In the genomic region with DNA sequence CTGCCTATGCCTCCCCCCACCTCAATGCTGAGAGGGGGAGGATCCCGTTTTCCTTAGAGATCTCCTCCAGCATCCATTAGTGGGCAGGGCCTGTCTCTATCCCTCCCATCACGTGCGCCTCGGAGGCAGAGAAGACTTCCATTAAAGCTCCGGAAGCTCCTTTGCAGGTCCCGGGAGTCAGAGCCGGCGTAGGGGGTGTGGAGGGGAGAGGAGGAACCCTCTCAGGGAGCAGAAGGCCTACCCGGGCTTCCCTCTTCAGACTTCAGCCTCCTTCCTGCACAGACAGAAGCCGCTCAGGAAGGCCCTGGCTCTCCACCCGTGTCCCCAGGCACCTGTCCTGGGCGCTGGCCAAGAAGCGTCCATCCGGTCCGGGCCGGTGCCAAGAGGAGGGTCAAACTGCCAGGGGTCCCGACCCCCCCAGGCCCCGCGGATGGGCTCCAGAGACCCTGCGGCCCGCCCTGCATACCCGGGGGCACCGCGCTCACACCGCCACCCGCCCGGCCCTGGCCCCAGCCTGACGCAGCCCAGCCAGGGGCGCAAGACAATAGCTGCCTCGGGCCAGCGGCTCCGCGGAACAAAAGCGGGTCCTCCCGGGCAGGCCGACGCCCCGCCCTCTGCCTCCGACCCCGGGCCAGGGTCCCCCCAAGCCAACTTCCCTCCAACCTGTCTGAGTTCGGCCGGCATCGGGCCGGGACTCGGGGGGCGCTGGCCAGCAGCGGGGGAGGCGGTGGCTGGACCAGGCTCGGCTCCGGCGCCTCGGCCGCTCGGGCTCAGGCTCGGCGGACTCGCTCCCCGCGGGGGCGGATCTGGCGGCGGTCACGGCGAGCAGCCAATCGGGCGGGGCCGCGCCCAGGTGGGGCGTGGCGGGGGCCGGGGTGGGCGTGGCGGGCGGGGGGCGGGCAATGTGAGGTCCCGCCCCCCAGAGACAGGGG, we compare ENCODE assay signal across 8 cellular contexts. TPM values are rescaled to one million over a fixed set of nuclear protein-coding genes. Genes with fewer than 3 reads are reported as not detected.
DNase-seq lines count a peak whose midpoint lies in the region; ATAC-seq, FAIRE-seq and TF ChIP-seq lines count a peak whose summit lies in the region.

No MANE protein-coding gene starts in this region.

- peak; percentile 76 for DNase-seq in EL
- peak; percentile 82 for DNase-seq in HTR-8/SVneo (ENCODE audit: insufficient read length, low spot score)
- DNase-seq in RKO (ENCODE audit: low spot score) = peak; percentile 79
- peak; percentile 56 for DNase-seq in activated gamma-delta T cell (lab: John Stamatoyannopoulos, UW)
- peak; percentile 28 for DNase-seq in fibroblast of the conjunctiva (ENCODE audit: low read depth)
- DNase-seq in nephron progenitor cell = peak; percentile 87
- DNase-seq in stomach = peak; percentile 79

- H3K36me3 Mint-ChIP-seq in nephron progenitor cell (ENCODE audit: low read depth) = no peaks in the 10 kb centered on the region

- no peak overlapping the region for H3K27ac Mint-ChIP-seq in nephron progenitor cell

- WGBS in stomach, 5 donors = 2 to 6% (median 4%) methylated on average over 23 to 64 of the region's 76 CpGs

- intact Hi-C loops in stomach (cut with DNase I; ENCODE audit: low total_unique reads) = no loop called here

- FAIRE-seq in HTR-8/SVneo (lab: Jason Lieb, UNC) = peak; percentile 91

- H3K27me3 ChIP-seq in stomach = no peaks in the 10 kb centered on the region

- TF ChIP-seq EP300 in stomach (IDR thresholded peaks at IDR 0.05) = no peak

- no peaks in the 10 kb centered on the region for H3K27me3 Mint-ChIP-seq in nephron progenitor cell (ENCODE audit: low read depth, poor library complexity)

- no peaks in the 10 kb centered on the region for H3K9me3 Mint-ChIP-seq in nephron progenitor cell

- peak overlapping the region; percentile 61 to 71 (median 69) for H3K4me3 ChIP-seq in stomach

- TF ChIP-seq POLR2A in stomach (IDR thresholded peaks at IDR 0.05) = no peak

- peaks cover 29% of the 10 kb centered on the region for H3K4me1 Mint-ChIP-seq in nephron progenitor cell

- TF ChIP-seq CTCF in nephron progenitor cell (IDR thresholded peaks at IDR 0.05) = no peak
- no peak for TF ChIP-seq CTCF in stomach (IDR thresholded peaks at IDR 0.05)

- peaks cover 14 to 58% (median 31%) of the 10 kb centered on the region in 4 donors for H3K4me1 ChIP-seq in stomach

- no peak for ATAC-seq in HG03196 (IDR thresholded peaks at IDR 0.05; ENCODE audit: unreplicated experiment)

- H3K9me3 ChIP-seq in stomach = no peaks in the 10 kb centered on the region

- peak overlapping the region; percentile 80 for H3K4me3 Mint-ChIP-seq in nephron progenitor cell

- peaks cover 0 to 3% (median 3%) of the 10 kb centered on the region in 4 donors for H3K36me3 ChIP-seq in stomach

- H3K27ac ChIP-seq in stomach = peak overlapping the region; percentile 37 to 88 (median 79)

RNA-seq across cellular contexts. Expression of a gene that starts 29.9 kb away (rescaled TPM):
- 10 to 100 TPM; 11.2 to 51.3 (median 27.8) TPM for total RNA-seq in stomach
- polyA plus RNA-seq in stomach = 10 to 100 TPM in 2 of 3 donors, 1 to 10 TPM in 1; 3.5 to 15.4 (median 10.2) TPM

RNA-seq across cellular contexts. Expression of a gene that starts 34.2 kb away (rescaled TPM):
- total RNA-seq in stomach = 10 to 100 TPM; 18.1 to 38.8 (median 27.2) TPM
- polyA plus RNA-seq in stomach = 10 to 100 TPM; 13.8 to 37.7 (median 26.0) TPM

RNA-seq across cellular contexts. Expression of a gene that starts 45.1 kb away (rescaled TPM):
- total RNA-seq in stomach = 10 to 100 TPM in 4 of 5 donors, 1 to 10 TPM in 1; 6.4 to 59.4 (median 25.3) TPM
- polyA plus RNA-seq in stomach = 10 to 100 TPM; 35.1 to 69.5 (median 57.7) TPM

RNA-seq across cellular contexts. Expression of a gene that starts 45.1 kb away (rescaled TPM):
- 100 to 1,000 TPM in 2 of 5 donors, 10 to 100 TPM in 3; 25.1 to 137 (median 87.9) TPM for total RNA-seq in stomach
- polyA plus RNA-seq in stomach = 100 to 1,000 TPM; 103 to 174 (median 103) TPM

Comparison
In these comparisons a context has a peak if more than half of its experiments do, and no peak if none do; other contexts are left out.
1. DNase-seq: peak in every context shown above with its lines; median percentile 87 in nephron progenitor cell; 82 in HTR-8/SVneo; 79 in RKO; 79 in stomach; 76 in EL; 56 in activated gamma-delta T cell; 28 in fibroblast of the conjunctiva.